9 cellular contexts compared by ENCODE assay signal in genomic region chr10:71712572-71713134, GRCh38. TPM values are rescaled to one million over a fixed set of nuclear protein-coding genes. Genes with fewer than 3 reads are reported as not detected.
DNase-seq lines count a peak whose midpoint lies in the region; ATAC-seq and TF ChIP-seq lines count a peak whose summit lies in the region.
"Had no signal": no experiment of that assay in that cellular context is flagged by ENCODE, and none has a peak within 500 bp of the region (broad histone marks: within the 10 kb centered on the region; RNA-seq: fewer than 3 reads in every experiment).

No MANE protein-coding gene starts in this region.

- H3K27me3 Mint-ChIP-seq in neural progenitor cell (ENCODE audit: insufficient read depth, low read depth), result peaks cover 5% of the 10 kb centered on the region
- H3K27me3 Mint-ChIP-seq in Calu3 (ENCODE audit: unreplicated experiment), result no peaks in the 10 kb centered on the region

- BruUV-seq in Calu3 (replicated peaks; lab: Mats Ljungman, UMichigan), result no TSS peak

- H3F3A ChIP-seq in neural progenitor cell (ENCODE audit: low read depth), result no peaks in the 10 kb centered on the region

- no peak overlapping the region for H3K4me3 ChIP-seq in colonic mucosa
- H3K4me3 ChIP-seq in neural progenitor cell, result no peak overlapping the region
- no peak overlapping the region for H3K4me3 ChIP-seq in uterus

- no peaks in the 10 kb centered on the region for H3K9me3 Mint-ChIP-seq in neural progenitor cell
- no peaks in the 10 kb centered on the region for H3K9me3 Mint-ChIP-seq in Calu3 (ENCODE audit: low read depth, unreplicated experiment)

- no peak overlapping the region for H3K9ac ChIP-seq in colonic mucosa (ENCODE audit: low read depth in 2 of 2, low read length in 2 of 2)
- H3K9ac ChIP-seq in neural progenitor cell, result no peak overlapping the region

- ATAC-seq in HG03342 (IDR thresholded peaks at IDR 0.05; ENCODE audit: unreplicated experiment) (no peak), HG03097 (IDR thresholded peaks at IDR 0.05; ENCODE audit: low FRiP score, unreplicated experiment) (no peak)

- no peaks in the 10 kb centered on the region for H3K79me2 ChIP-seq in neural progenitor cell (ENCODE audit: low read depth)

- H3K4me1 Mint-ChIP-seq in neural progenitor cell (peaks cover 19% of the 10 kb centered on the region), Calu3 (ENCODE audit: low read depth, unreplicated experiment) (peaks cover 18% of the 10 kb centered on the region)

- no peak for TF ChIP-seq POLR2A in uterus (IDR thresholded peaks at IDR 0.05)

- peak; percentile 31 to 34 for DNase-seq in stimulated activated CD4-positive, alpha-beta T cell treated with anti-CD3 and anti-CD28 coated beads, Interleukin-2, amount 100 ng/mL, for 24 hours
- DNase-seq in stimulated activated CD4-positive, alpha-beta T cell treated with anti-CD3 and anti-CD28 coated beads, Interleukin-15, amount 100 ng/mL, for 24 hours, result no peak
- DNase-seq in colonic mucosa, result no peak
- no peak for DNase-seq in neural progenitor cell (ENCODE audit: low spot score)
- DNase-seq in uterus, result no peak
- DNase-seq in Calu3, result no peak
- DNase-seq: NCI-H1694 treated with DMSO at 0.1 percent for 48 hours had no signal

- H3K4me2 ChIP-seq in neural progenitor cell, result no peak overlapping the region

- TF ChIP-seq CTCF in colonic mucosa (IDR thresholded peaks at IDR 0.05), result no peak
- no peak for TF ChIP-seq CTCF in neural progenitor cell (IDR thresholded peaks at IDR 0.05)
- no peak for TF ChIP-seq CTCF in uterus (IDR thresholded peaks at IDR 0.05)
- TF ChIP-seq CTCF in Calu3 (IDR thresholded peaks at IDR 0.05; ENCODE audit: unreplicated experiment), result no peak

- H3K27ac ChIP-seq in colonic mucosa (peak overlapping the region; percentile 59), neural progenitor cell (no peak overlapping the region), uterus (peak overlapping the region; percentile 94 to 95)

- H3K4me1 ChIP-seq in colonic mucosa, result peaks cover 11% of the 10 kb centered on the region
- H3K4me1 ChIP-seq in neural progenitor cell, result peaks cover 12% of the 10 kb centered on the region
- H3K4me1 ChIP-seq in uterus, result peaks cover 14 to 41% of the 10 kb centered on the region in 2 donors

- CTCF ChIA-PET in Calu3 (lab: Charles Lee), result interaction anchor here (1.1 to 1.6 kb wide), 3 partner anchors 16 to 369 kb away, joined by 3 to 5 read pairs (median 4); no protein-coding TSS in a partner anchor

- intact Hi-C loops in colonic mucosa (cut with DNase I), result no loop called here
- intact Hi-C loops in uterus (cut with DNase I; ENCODE audit: low total_unique reads), result no loop called here
- intact Hi-C loops in Calu3 (cut with micrococcal nuclease; ENCODE audit: unreplicated experiment), result no loop called here

- H3K4me3 Mint-ChIP-seq in neural progenitor cell (no peak overlapping the region), Calu3 (ENCODE audit: low read depth, unreplicated experiment) (no peak overlapping the region)

- H3K9me3 ChIP-seq in colonic mucosa (no peaks in the 10 kb centered on the region), neural progenitor cell (ENCODE audit: low read depth) (no peaks in the 10 kb centered on the region), uterus (no peaks in the 10 kb centered on the region)

- peak overlapping the region; percentile 76 for H2AFZ ChIP-seq in neural progenitor cell (replicated peaks)

- H3K36me3 ChIP-seq in colonic mucosa, result no peaks in the 10 kb centered on the region
- no peaks in the 10 kb centered on the region for H3K36me3 ChIP-seq in neural progenitor cell
- no peaks in the 10 kb centered on the region for H3K36me3 ChIP-seq in uterus

- H3K36me3 Mint-ChIP-seq in neural progenitor cell (no peaks in the 10 kb centered on the region), Calu3 (ENCODE audit: insufficient read depth, unreplicated experiment) (peaks cover 4% of the 10 kb centered on the region)

- H4K20me1 ChIP-seq in neural progenitor cell (ENCODE audit: low read depth), result no peaks in the 10 kb centered on the region

- peak overlapping the region; percentile 83 for H3K27ac Mint-ChIP-seq in neural progenitor cell
- no peak overlapping the region for H3K27ac Mint-ChIP-seq in Calu3 (ENCODE audit: unreplicated experiment)

- no peaks in the 10 kb centered on the region for H3K27me3 ChIP-seq in colonic mucosa
- H3K27me3 ChIP-seq in neural progenitor cell, result no peaks in the 10 kb centered on the region
- H3K27me3 ChIP-seq in uterus, result no peaks in the 10 kb centered on the region

RNA-seq across cellular contexts. Expression of gene C10orf105, which starts 6.9 kb away (rescaled TPM):
- total RNA-seq in colonic mucosa (under 1 TPM in 1 of 2 donors, not detected in 1; 0.07 TPM), neural progenitor cell (ENCODE audit: low replicate concordance) (0.39 and 1.5 TPM in 2 replicates), uterus (1 to 10 TPM in 1 of 4 donors, under 1 TPM in 1, not detected in 2; 0.07 to 1.2 TPM), Calu3 (2022) (not detected in 2 replicates)

Comparison
In these comparisons a context has a peak if more than half of its experiments do, and no peak if none do; other contexts are left out.
1. DNase-seq: peak in stimulated activated CD4-positive, alpha-beta T cell treated with anti-CD3 and anti-CD28 coated beads, Interleukin-2, amount 100 ng/mL, for 24 hours (2 of 2); none in stimulated activated CD4-positive, alpha-beta T cell treated with anti-CD3 and anti-CD28 coated beads, Interleukin-15, amount 100 ng/mL, for 24 hours (single experiment), colonic mucosa (single experiment), neural progenitor cell (single experiment), uterus (0 of 2) and Calu3 (single experiment).